34 cellular contexts compared by ENCODE assay signal in the genomic region with DNA sequence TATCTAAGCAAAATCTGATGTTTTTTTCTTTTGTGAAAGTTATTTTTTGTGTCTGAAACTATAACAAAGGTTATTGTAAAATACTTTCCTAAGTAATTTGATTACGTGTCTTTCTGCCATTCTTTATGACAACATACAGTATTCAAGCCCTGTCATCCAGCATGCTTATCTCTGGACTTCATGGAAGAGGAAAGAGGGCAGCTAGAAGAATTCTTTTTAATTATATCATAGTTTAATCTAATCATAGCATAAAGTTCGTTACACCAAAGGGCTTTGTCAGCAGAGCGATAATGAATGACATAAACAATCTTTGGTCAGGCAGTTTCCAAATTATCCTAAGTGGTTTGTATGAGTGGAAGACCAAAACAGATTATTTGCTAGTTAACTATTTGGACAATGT. TPM values are rescaled to one million over a fixed set of nuclear protein-coding genes. Genes with fewer than 3 reads are reported as not detected.
"Had no signal": no experiment of that assay in that cellular context is flagged by ENCODE, and none has a peak within 500 bp of the region (broad histone marks: within the 10 kb centered on the region; RNA-seq: fewer than 3 reads in every experiment).

No MANE protein-coding gene starts in this region.

- H3K9ac ChIP-seq: neural progenitor cell had no signal

- H3K4me3 Mint-ChIP-seq: activated CD8-positive, alpha-beta memory T cell treated with anti-CD3 and anti-CD28 coated beads, Interleukin-2, amount 10 ng/mL, durations not matched to agents 7 days and 5 days; activated CD8-positive, alpha-beta T cell treated with anti-CD3 and anti-CD28 coated beads for 36 hours; activated naive CD8-positive, alpha-beta T cell treated with anti-CD3 and anti-CD28 coated beads, Interleukin-2, amount 10 ng/mL, durations not matched to agents 7 days and 5 days; central memory CD8-positive, alpha-beta T cell; effector memory CD8-positive, alpha-beta T cell; immature natural killer cell; naive B cell; neural progenitor cell; stimulated activated naive B cell treated with anti-CD40 and anti-IgM and Interleukin-4, amounts not matched to agents 10 μg/mL and 1 μg/mL and 100 μg/mL, for 72 hours; T-cell; type B pancreatic cell had no signal

- H3K27me3 ChIP-seq: breast epithelium, colonic mucosa, dorsolateral prefrontal cortex, esophagus muscularis mucosa, hepatocyte, neural progenitor cell had no signal

- H3K36me3 Mint-ChIP-seq: activated naive CD8-positive, alpha-beta T cell treated with anti-CD3 and anti-CD28 coated beads, Interleukin-2, amount 10 ng/mL, durations not matched to agents 7 days and 5 days; immature natural killer cell; naive B cell; neural progenitor cell; T-cell; type B pancreatic cell had no signal

- H3K36me3 ChIP-seq: breast epithelium, colonic mucosa, esophagus muscularis mucosa, lower lobe of right lung, neural progenitor cell, thoracic aorta had no signal

- ATAC-seq: left lobe of liver, lower lobe of right lung, sciatic nerve, T-cell had no signal

- H3K27ac ChIP-seq: breast epithelium, colonic mucosa, dorsolateral prefrontal cortex, esophagus muscularis mucosa, hepatocyte, lower lobe of right lung, neural progenitor cell, thoracic aorta had no signal

- H3K27ac Mint-ChIP-seq: activated CD8-positive, alpha-beta T cell treated with anti-CD3 and anti-CD28 coated beads for 36 hours; activated naive CD8-positive, alpha-beta T cell treated with anti-CD3 and anti-CD28 coated beads, Interleukin-2, amount 10 ng/mL, durations not matched to agents 7 days and 5 days; effector memory CD8-positive, alpha-beta T cell; immature natural killer cell; neural progenitor cell; stimulated activated naive B cell treated with anti-CD40 and anti-IgM and Interleukin-4, amounts not matched to agents 10 μg/mL and 1 μg/mL and 100 μg/mL, for 72 hours; T-cell; type B pancreatic cell had no signal

- H3K4me2 ChIP-seq: hepatocyte, neural progenitor cell, smooth muscle cell had no signal

- H3K9me3 Mint-ChIP-seq: activated CD8-positive, alpha-beta T cell treated with anti-CD3 and anti-CD28 coated beads for 36 hours; central memory CD8-positive, alpha-beta T cell; effector memory CD8-positive, alpha-beta T cell; immature natural killer cell; naive B cell; neural progenitor cell; stimulated activated naive B cell treated with anti-CD40 and anti-IgM and Interleukin-4, amounts not matched to agents 10 μg/mL and 1 μg/mL and 100 μg/mL, for 72 hours; T-cell; type B pancreatic cell had no signal

- H3K4me3 ChIP-seq: breast epithelium, colonic mucosa, dorsolateral prefrontal cortex, esophagus muscularis mucosa, hepatocyte, lower lobe of right lung, neural progenitor cell, smooth muscle cell, thoracic aorta had no signal

- H3K4me1 Mint-ChIP-seq: activated naive CD8-positive, alpha-beta T cell treated with anti-CD3 and anti-CD28 coated beads, Interleukin-2, amount 10 ng/mL, durations not matched to agents 7 days and 5 days; central memory CD8-positive, alpha-beta T cell; immature natural killer cell; neural progenitor cell; T-cell had no signal

- DNase-seq: activated CD4-positive, alpha-beta T cell treated with anti-CD3 and anti-CD28 coated beads for 4 hours; activated CD4-positive, CD25-positive, alpha-beta regulatory T cell; activated CD8-positive, alpha-beta memory T cell treated with anti-CD3 and anti-CD28 coated beads, Interleukin-2, amount 10 ng/mL, durations not matched to agents 7 days and 5 days; activated CD8-positive, alpha-beta T cell treated with anti-CD3 and anti-CD28 coated beads for 36 hours; activated naive CD4-positive, alpha-beta T cell treated with Interleukin-2 at 50 U/mL for 16 hours; activated naive CD8-positive, alpha-beta T cell treated with anti-CD3 and anti-CD28 coated beads, Interleukin-2, amount 10 ng/mL, durations not matched to agents 7 days and 5 days; activated T-cell treated with anti-CD3 and anti-CD28 coated beads for 4 hours; amniotic stem cell; colonic mucosa; dorsolateral prefrontal cortex; effector memory CD8-positive, alpha-beta T cell; glutamatergic neuron; lower lobe of right lung; mesendoderm; posterior cingulate gyrus; stimulated activated CD4-positive, alpha-beta T cell treated with anti-CD3 and anti-CD28 coated beads, Interleukin-15, amount 100 ng/mL, for 24 hours; T-cell; T-helper 9 cell had no signal

- H3K79me2 ChIP-seq: hepatocyte had no signal

- FAIRE-seq: endothelial cell of umbilical vein, frontal cortex had no signal

- H3K4me1 ChIP-seq: breast epithelium, esophagus muscularis mucosa, lower lobe of right lung, neural progenitor cell had no signal

- H3K9me3 ChIP-seq: breast epithelium, colonic mucosa, esophagus muscularis mucosa, lower lobe of right lung, thoracic aorta had no signal

- H3K27me3 Mint-ChIP-seq: activated CD8-positive, alpha-beta memory T cell treated with anti-CD3 and anti-CD28 coated beads, Interleukin-2, amount 10 ng/mL, durations not matched to agents 7 days and 5 days; activated CD8-positive, alpha-beta T cell treated with anti-CD3 and anti-CD28 coated beads for 36 hours; central memory CD8-positive, alpha-beta T cell; effector memory CD8-positive, alpha-beta T cell; naive B cell; T-cell; type B pancreatic cell had no signal

- H2AFZ ChIP-seq: hepatocyte, neural progenitor cell had no signal

RNA-seq across cellular contexts. Expression of gene ENPP3, which starts 3.5 kb away (rescaled TPM):
- total RNA-seq: endothelial cell of umbilical vein, kidney epithelial cell had no signal
- polyA plus RNA-seq: endothelial cell of umbilical vein had no signal
